25 cellular contexts compared by ENCODE assay signal in genomic region chr2:28320371-28320770, GRCh38.
"Had no signal": no experiment of that assay in that cellular context is flagged by ENCODE, and none has a peak within 500 bp of the region (broad histone marks: within the 10 kb centered on the region; RNA-seq: fewer than 3 reads in every experiment).

No MANE protein-coding gene starts in this region.

- H3K4me3 Mint-ChIP-seq: activated CD8-positive, alpha-beta T cell treated with anti-CD3 and anti-CD28 coated beads for 36 hours; activated naive CD4-positive, alpha-beta T cell treated with anti-CD3 and anti-CD28 coated beads, Interleukin-2, amount 50 U/mL, for 24 hours; activated T-cell treated with anti-CD3 and anti-CD28 coated beads, Interleukin-2, amount 50 U/mL, for 72 hours; brain; T-cell had no signal

- H3K36me3 ChIP-seq: cardiac muscle cell, MG63 had no signal

- H3K27ac ChIP-seq: cardiac muscle cell, SK-N-MC, VCaP had no signal

- H3K36me3 Mint-ChIP-seq: activated naive CD4-positive, alpha-beta T cell treated with anti-CD3 and anti-CD28 coated beads, Interleukin-2, amount 50 U/mL, for 24 hours; brain had no signal

- H3K4me3 ChIP-seq: cardiac muscle cell, MG63, SK-N-MC had no signal

- H3K9me3 Mint-ChIP-seq: activated CD8-positive, alpha-beta T cell treated with anti-CD3 and anti-CD28 coated beads for 36 hours; activated naive CD4-positive, alpha-beta T cell treated with anti-CD3 and anti-CD28 coated beads, Interleukin-2, amount 50 U/mL, for 24 hours; activated T-cell treated with anti-CD3 and anti-CD28 coated beads, Interleukin-2, amount 50 U/mL, for 72 hours; activated T-helper 2 cell treated with anti-CD3 and anti-CD28 coated beads, Interferon-gamma antibody, Interleukin-2, Interleukin-4, amounts not matched to agents 10 μg/mL and 5 μg/mL and 100 μg/mL, durations not matched to agents 14 hours and 24 hours and 36 hours; brain; T-cell had no signal

- H3K27me3 Mint-ChIP-seq: activated CD8-positive, alpha-beta T cell treated with anti-CD3 and anti-CD28 coated beads for 36 hours; activated naive CD4-positive, alpha-beta T cell treated with anti-CD3 and anti-CD28 coated beads, Interleukin-2, amount 50 U/mL, for 24 hours; T-cell had no signal

- H3K27me3 ChIP-seq: cardiac muscle cell, MG63 had no signal

- ATAC-seq: activated CD8-positive, alpha-beta T cell treated with anti-CD3 and anti-CD28 coated beads for 36 hours; activated T-cell treated with anti-CD3 and anti-CD28 coated beads, Interleukin-2, amount 50 U/mL, for 72 hours; Panc1; Right ventricle myocardium inferior; T-cell had no signal

- H3K27ac Mint-ChIP-seq: activated CD8-positive, alpha-beta T cell treated with anti-CD3 and anti-CD28 coated beads for 36 hours; activated naive CD4-positive, alpha-beta T cell treated with anti-CD3 and anti-CD28 coated beads, Interleukin-2, amount 50 U/mL, for 24 hours; activated T-cell treated with anti-CD3 and anti-CD28 coated beads, Interleukin-2, amount 50 U/mL, for 72 hours; activated T-helper 2 cell treated with anti-CD3 and anti-CD28 coated beads, Interferon-gamma antibody, Interleukin-2, Interleukin-4, amounts not matched to agents 10 μg/mL and 5 μg/mL and 100 μg/mL, durations not matched to agents 14 hours and 24 hours and 36 hours; T-cell had no signal

- DNase-seq: activated CD4-positive, CD25-positive, alpha-beta regulatory T cell; activated CD8-positive, alpha-beta memory T cell treated with anti-CD3 and anti-CD28 coated beads, Interleukin-2, amount 50 U/mL, for 4 hours; activated CD8-positive, alpha-beta T cell treated with anti-CD3 and anti-CD28 coated beads for 36 hours; activated T-cell treated with anti-CD3 and anti-CD28 coated beads, Interleukin-2, amount 50 U/mL, for 72 hours; NCI-H1105 treated with DMSO at 0.1 percent for 48 hours; NCI-H1436 treated with DMSO at 0.1 percent for 48 hours; NCI-H187; NCI-H2081; NCI-H510A treated with DMSO at 0.1 percent for 48 hours; NCI-H69; NK-92 treated with Interleukin-12 subunit alpha and Interleukin-12 subunit beta, amount 100 ng/mL, for 24 hours; OCI-M1; RPMI8226; T-cell; T-helper 2 cell; T1000 had no signal

- H3K9me3 ChIP-seq: MG63 had no signal
